ENCODE assay signal across 19 cellular contexts in genomic region chr7:93563584-93563983, GRCh38. TPM values are rescaled to one million over a fixed set of nuclear protein-coding genes. Genes with fewer than 3 reads are reported as not detected.
DNase-seq lines count a peak whose midpoint lies in the region; ATAC-seq and TF ChIP-seq lines count a peak whose summit lies in the region.
"Had no signal": no experiment of that assay in that cellular context is flagged by ENCODE, and none has a peak within 500 bp of the region (broad histone marks: within the 10 kb centered on the region; RNA-seq: fewer than 3 reads in every experiment).

No MANE protein-coding gene starts in this region.

- H3K4me3 ChIP-seq in colonic mucosa, result no peak overlapping the region
- H3K4me3 ChIP-seq: GM23248, HAP-1 had no signal

- no peaks in the 10 kb centered on the region for H3K36me3 ChIP-seq in colonic mucosa
- H3K36me3 ChIP-seq: BE2C, HAP-1 had no signal

- H3K9ac ChIP-seq in colonic mucosa (ENCODE audit: low read depth in 2 of 2, low read length in 2 of 2), result no peak overlapping the region
- H3K9ac ChIP-seq: GM23248 had no signal

- H3K9me3 ChIP-seq in colonic mucosa, result no peaks in the 10 kb centered on the region
- H3K9me3 ChIP-seq: BE2C, HAP-1 had no signal

- H3K27ac Mint-ChIP-seq in memory B cell, result no peak overlapping the region
- H3K27ac Mint-ChIP-seq in activated CD8-positive, alpha-beta memory T cell treated with anti-CD3 and anti-CD28 coated beads, Interleukin-2, amount 10 ng/mL, durations not matched to agents 7 days and 5 days, result no peak overlapping the region
- H3K27ac Mint-ChIP-seq: CD4-positive, alpha-beta memory T cell; IgD-negative memory B cell had no signal

- no peaks in the 10 kb centered on the region for H3K4me1 ChIP-seq in colonic mucosa
- H3K4me1 ChIP-seq: BE2C, HAP-1 had no signal

- peak; percentile 19 for DNase-seq in CD1c-positive myeloid dendritic cell (ENCODE audit: extremely low spot score)
- peak; percentile 59 to 83 for DNase-seq in NOMO-1 (lab: John Stamatoyannopoulos, UW; ENCODE audit: unreplicated experiment in 2 of 2)
- peak; percentile 60 for DNase-seq in OCI-M1 (lab: John Stamatoyannopoulos, UW)
- no peak for DNase-seq in memory B cell (ENCODE audit: low spot score in 2 of 2)
- DNase-seq in activated naive CD4-positive, alpha-beta T cell treated with Interleukin-2 at 50 U/mL for 16 hours, result no peak
- DNase-seq in activated CD8-positive, alpha-beta memory T cell treated with anti-CD3 and anti-CD28 coated beads, Interleukin-2, amount 10 ng/mL, durations not matched to agents 7 days and 5 days, result no peak
- DNase-seq in SIG-M5 (lab: John Stamatoyannopoulos, UW), result no peak
- no peak for DNase-seq in colonic mucosa
- DNase-seq: BE2C; C1 segment of cervical spinal cord; CD4-positive, alpha-beta memory T cell; DMS153; DMS79 treated with DMSO at 0.1 percent for 48 hours; GF-D8; GM23248 had no signal

- H3K27ac ChIP-seq in colonic mucosa, result no peak overlapping the region
- H3K27ac ChIP-seq: GM23248 had no signal

- no peaks in the 10 kb centered on the region for H3K9me3 Mint-ChIP-seq in memory B cell
- no peaks in the 10 kb centered on the region for H3K9me3 Mint-ChIP-seq in activated CD8-positive, alpha-beta memory T cell treated with anti-CD3 and anti-CD28 coated beads, Interleukin-2, amount 10 ng/mL, durations not matched to agents 7 days and 5 days (ENCODE audit: low read depth)
- H3K9me3 Mint-ChIP-seq: CD4-positive, alpha-beta memory T cell; IgD-negative memory B cell had no signal

- peak overlapping the region; percentile 56 for H3K4me3 Mint-ChIP-seq in memory B cell
- H3K4me3 Mint-ChIP-seq in activated CD8-positive, alpha-beta memory T cell treated with anti-CD3 and anti-CD28 coated beads, Interleukin-2, amount 10 ng/mL, durations not matched to agents 7 days and 5 days, result no peak overlapping the region
- H3K4me3 Mint-ChIP-seq: CD4-positive, alpha-beta memory T cell had no signal

- peaks cover 21% of the 10 kb centered on the region for H3K4me1 Mint-ChIP-seq in memory B cell
- no peaks in the 10 kb centered on the region for H3K4me1 Mint-ChIP-seq in activated CD8-positive, alpha-beta memory T cell treated with anti-CD3 and anti-CD28 coated beads, Interleukin-2, amount 10 ng/mL, durations not matched to agents 7 days and 5 days
- H3K4me1 Mint-ChIP-seq: CD4-positive, alpha-beta memory T cell had no signal

- H3K27me3 Mint-ChIP-seq in memory B cell, result no peaks in the 10 kb centered on the region
- peaks cover 3% of the 10 kb centered on the region for H3K27me3 Mint-ChIP-seq in activated CD8-positive, alpha-beta memory T cell treated with anti-CD3 and anti-CD28 coated beads, Interleukin-2, amount 10 ng/mL, durations not matched to agents 7 days and 5 days
- H3K27me3 Mint-ChIP-seq: IgD-negative memory B cell had no signal

- intact Hi-C loops in colonic mucosa (cut with DNase I), result no loop called here

- H3K36me3 Mint-ChIP-seq in memory B cell, result no peaks in the 10 kb centered on the region
- H3K36me3 Mint-ChIP-seq in activated CD8-positive, alpha-beta memory T cell treated with anti-CD3 and anti-CD28 coated beads, Interleukin-2, amount 10 ng/mL, durations not matched to agents 7 days and 5 days, result no peaks in the 10 kb centered on the region
- H3K36me3 Mint-ChIP-seq: CD4-positive, alpha-beta memory T cell; IgD-negative memory B cell had no signal

- no peaks in the 10 kb centered on the region for H3K27me3 ChIP-seq in colonic mucosa

- ATAC-seq in memory B cell (ENCODE audit: low read depth), result peak; percentile 54
- no peak for ATAC-seq in activated CD8-positive, alpha-beta memory T cell treated with anti-CD3 and anti-CD28 coated beads, Interleukin-2, amount 10 ng/mL, durations not matched to agents 7 days and 5 days
- ATAC-seq: HepG2 had no signal

- no peak for TF ChIP-seq CTCF in colonic mucosa (IDR thresholded peaks at IDR 0.05)

- CTCF ChIA-PET in activated CD8-positive, alpha-beta memory T cell treated with anti-CD3 and anti-CD28 coated beads, Interleukin-2, amount 10 ng/mL, durations not matched to agents 7 days and 5 days (lab: Charles Lee), result no interaction called here

RNA-seq across cellular contexts. Expression of gene CALCR, which starts 10.9 kb away (rescaled TPM):
- not detected for total RNA-seq in activated CD8-positive, alpha-beta memory T cell treated with anti-CD3 and anti-CD28 coated beads, Interleukin-2, amount 10 ng/mL, durations not matched to agents 7 days and 5 days
- not detected for total RNA-seq in colonic mucosa
- total RNA-seq: CD4-positive, alpha-beta memory T cell; GM23248; H4; HepG2 had no signal

Comparison
In these comparisons a context has a peak if more than half of its experiments do, and no peak if none do; other contexts are left out.
1. DNase-seq: peak in CD1c-positive myeloid dendritic cell (single experiment), NOMO-1 (2 of 2) and OCI-M1 (single experiment); none in memory B cell (0 of 2), activated naive CD4-positive, alpha-beta T cell treated with Interleukin-2 at 50 U/mL for 16 hours (single experiment), activated CD8-positive, alpha-beta memory T cell treated with anti-CD3 and anti-CD28 coated beads, Interleukin-2, amount 10 ng/mL, durations not matched to agents 7 days and 5 days (single experiment), SIG-M5 (single experiment) and colonic mucosa (single experiment).